Comparison of ENCODE assay signal across 10 cellular contexts in the genomic region with DNA sequence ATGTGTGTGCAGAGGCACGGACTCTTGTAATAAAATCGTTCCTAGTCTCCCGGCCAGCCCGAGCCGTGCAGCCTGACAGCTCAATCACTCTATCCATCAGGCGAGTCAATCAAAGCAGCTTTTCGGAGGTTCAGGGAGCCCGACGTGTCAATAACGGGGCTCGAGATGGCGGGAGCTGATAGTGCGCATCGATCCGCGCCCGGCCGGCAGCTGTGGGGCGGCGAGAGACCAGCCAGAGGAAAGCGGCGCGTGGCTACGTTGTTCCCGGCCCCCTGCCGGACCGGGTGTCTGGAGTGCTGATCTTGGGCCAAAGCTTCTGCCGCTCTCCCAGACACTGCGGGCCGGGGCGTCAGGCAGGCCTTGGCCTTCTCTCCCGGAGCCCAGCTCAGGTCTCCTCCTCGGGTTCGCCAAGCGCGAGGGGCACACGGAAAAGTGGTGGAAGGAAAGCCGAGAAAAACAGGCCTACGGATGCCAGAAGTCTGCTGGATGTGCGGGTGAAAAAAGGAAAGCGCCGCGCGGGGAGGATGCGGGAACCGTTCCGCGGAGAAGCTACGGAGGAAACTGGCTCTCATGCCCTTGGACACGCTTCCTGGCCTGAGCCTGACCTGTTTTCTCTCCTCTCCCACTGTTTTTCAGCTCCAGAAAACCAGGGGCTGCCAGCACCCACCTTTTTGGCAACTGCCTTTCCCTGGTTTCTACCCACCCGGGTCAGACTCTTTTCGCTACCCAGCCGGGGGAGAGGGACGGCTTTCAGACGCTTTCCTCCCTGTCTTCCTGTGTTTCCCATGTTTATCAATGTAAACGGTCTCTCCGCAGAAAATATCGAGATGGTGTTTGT. TPM values are rescaled to one million over a fixed set of nuclear protein-coding genes. Genes with fewer than 3 reads are reported as not detected.
DNase-seq lines count a peak whose midpoint lies in the region; ATAC-seq and TF ChIP-seq lines count a peak whose summit lies in the region.
"Had no signal": no experiment of that assay in that cellular context is flagged by ENCODE, and none has a peak within 500 bp of the region (broad histone marks: within the 10 kb centered on the region; RNA-seq: fewer than 3 reads in every experiment).

No MANE protein-coding gene starts in this region.

- no peak overlapping the region for H4K12ac ChIP-seq in trophoblast cell (ENCODE audit: low read depth, low read length)

- H3K27me3 ChIP-seq in trophoblast cell (ENCODE audit: insufficient read depth, low read length) = peaks cover 73% of the 10 kb centered on the region

- peaks cover 71% of the 10 kb centered on the region for H3K27me3 Mint-ChIP-seq in IgD-negative memory B cell

- peaks cover 0 to 8% (median 6%) of the 10 kb centered on the region in 3 donors for H3K4me1 Mint-ChIP-seq in IgD-negative memory B cell

- ATAC-seq in GM19455 (IDR thresholded peaks at IDR 0.05; ENCODE audit: unreplicated experiment) (no peak), HG02610 (IDR thresholded peaks at IDR 0.05; ENCODE audit: unreplicated experiment) (no peak)

- TF ChIP-seq CTCF in fibroblast of mammary gland (conservative IDR thresholded peaks at IDR 0.05; ENCODE audit: control insufficient read depth, insufficient read depth, low read depth, low read length) = no peak

- H3K14ac ChIP-seq in trophoblast cell (ENCODE audit: low read length) = no peak overlapping the region

- no peak overlapping the region for H2BK5ac ChIP-seq in trophoblast cell (ENCODE audit: low read depth, low read length, poor library complexity)

- peaks cover 17 to 19% of the 10 kb centered on the region in 2 experiments for H3K4me1 ChIP-seq in trophoblast cell (ENCODE audit: control insufficient read depth in 1 of 2, insufficient read depth in 2 of 2, low read length in 2 of 2)

- H3K36me3 ChIP-seq in trophoblast cell (ENCODE audit: control insufficient read depth in 1 of 2, insufficient read depth in 2 of 2, low read length in 2 of 2) = peaks cover 3 to 9% of the 10 kb centered on the region in 2 experiments

- no peak overlapping the region for H3K23ac ChIP-seq in trophoblast cell (ENCODE audit: low read length)

- H3K79me1 ChIP-seq in trophoblast cell (ENCODE audit: low read length) = peaks cover 14% of the 10 kb centered on the region

- DNase-seq in NCI-H82 (lab: John Stamatoyannopoulos, UW) = peak; percentile 17
- DNase-seq in NCI-H82 treated with DMSO at 0.1 percent for 48 hours (lab: John Stamatoyannopoulos, UW; ENCODE audit: unreplicated experiment) = no peak
- no peak for DNase-seq in fibroblast of mammary gland (ENCODE audit: low read depth)
- no peak for DNase-seq in trophoblast cell
- no peak for DNase-seq in stimulated activated CD4-positive, alpha-beta T cell treated with anti-CD3 and anti-CD28 coated beads, Interleukin-4, amount 100 ng/mL, for 24 hours
- DNase-seq: activated T-cell treated with anti-CD3 and anti-CD28 coated beads for 4 hours, NCI-H446 treated with DMSO at 0.1 percent for 48 hours had no signal

- H3K27ac Mint-ChIP-seq in IgD-negative memory B cell = peak overlapping the region; percentile 69 to 86 (median 78)

- H2AK5ac ChIP-seq in trophoblast cell (ENCODE audit: low read length) = no peak overlapping the region

- H3K79me2 ChIP-seq in trophoblast cell (ENCODE audit: control insufficient read depth, insufficient read depth, low read length, poor library complexity) = peaks cover 9% of the 10 kb centered on the region

- no CpG with 5 or more reads among the region's 58 CpGs for WGBS in trophoblast cell (ENCODE audit: extremely low coverage, insufficient coverage, insufficient read length)

- no peak overlapping the region for H3K18ac ChIP-seq in trophoblast cell (ENCODE audit: low read length)

- H3K4me3 Mint-ChIP-seq in IgD-negative memory B cell = peak overlapping the region in 3 of 4 donors; percentile 58 to 78 (median 74)

- H2AFZ ChIP-seq in trophoblast cell (ENCODE audit: insufficient read depth, low read length, poor library complexity) = no peak overlapping the region

- peak overlapping the region; percentile 84 for H3K4me3 ChIP-seq in fibroblast of mammary gland (ENCODE audit: control insufficient read depth, low read depth, low read length)
- peak overlapping the region; percentile 73 for H3K4me3 ChIP-seq in trophoblast cell (ENCODE audit: low read depth, low read length)

- no peak overlapping the region for H2BK120ac ChIP-seq in trophoblast cell (ENCODE audit: insufficient read depth, low read length, poor library complexity)

- peak overlapping the region; percentile 32 for H3K4ac ChIP-seq in trophoblast cell (ENCODE audit: low read depth, low read length)

- H4K91ac ChIP-seq in trophoblast cell (ENCODE audit: low read depth, low read length) = no peak overlapping the region

- H3K9me3 ChIP-seq in trophoblast cell (ENCODE audit: insufficient read depth, low read depth, low read length) = peaks cover 2% of the 10 kb centered on the region

- H3K36me3 Mint-ChIP-seq in IgD-negative memory B cell = no peaks in the 10 kb centered on the region

- peaks cover 0 to 10% (median 0%) of the 10 kb centered on the region in 3 donors for H3K9me3 Mint-ChIP-seq in IgD-negative memory B cell

- H3K9ac ChIP-seq in trophoblast cell (ENCODE audit: low read length) = peak overlapping the region; percentile 61

- H4K8ac ChIP-seq in trophoblast cell (ENCODE audit: low read depth, low read length) = peak overlapping the region; percentile 12

- H2BK12ac ChIP-seq in trophoblast cell (ENCODE audit: low read length) = no peak overlapping the region

- H3K4me2 ChIP-seq in trophoblast cell (ENCODE audit: low read length) = peak overlapping the region; percentile 78

- H3K27ac ChIP-seq in trophoblast cell (ENCODE audit: low read depth, low read length) = no peak overlapping the region

RNA-seq across cellular contexts. Expression of a gene that starts 2.2 kb away (rescaled TPM):
- not detected for polyA plus RNA-seq in IgD-negative memory B cell
- polyA plus RNA-seq in trophoblast cell (2013) = 6.0 and 6.5 TPM in 2 replicates
